ENCODE assay signal across 1 cellular context in the genomic region with DNA sequence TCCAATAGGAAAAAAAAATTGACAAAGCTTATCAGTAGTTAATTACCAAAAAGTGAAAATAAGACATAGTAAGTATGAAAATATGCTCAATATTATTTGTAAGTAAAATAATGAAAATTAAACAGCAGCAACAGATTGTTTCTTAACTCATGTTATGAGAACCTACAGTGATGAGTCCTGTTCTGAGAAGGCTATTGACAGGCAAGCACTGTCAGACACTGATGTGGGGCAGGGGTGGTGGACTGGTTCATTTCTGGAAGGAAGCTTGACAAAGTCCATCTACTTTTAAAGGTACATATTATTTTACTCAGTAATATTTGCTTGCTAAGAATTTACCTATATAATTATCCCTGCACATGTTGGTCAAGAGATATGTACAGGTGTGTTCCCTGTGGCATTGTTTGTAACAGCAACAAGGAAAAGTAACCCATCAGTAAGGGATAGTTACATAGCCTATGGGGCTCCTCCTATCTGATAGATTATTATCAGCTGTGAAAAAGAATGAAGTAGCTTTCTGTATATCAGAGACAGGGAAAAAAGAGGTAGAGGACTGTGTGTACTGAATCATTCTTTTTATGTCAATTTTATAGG.
TF ChIP-seq lines count a peak whose summit lies in the region.

No MANE protein-coding gene starts in this region.

TF ChIP-seq in GM12878, 131 proteins besides CTCF, POLR2A, EP300 and RAD21:
- TF ChIP-seq, protein P1, sequence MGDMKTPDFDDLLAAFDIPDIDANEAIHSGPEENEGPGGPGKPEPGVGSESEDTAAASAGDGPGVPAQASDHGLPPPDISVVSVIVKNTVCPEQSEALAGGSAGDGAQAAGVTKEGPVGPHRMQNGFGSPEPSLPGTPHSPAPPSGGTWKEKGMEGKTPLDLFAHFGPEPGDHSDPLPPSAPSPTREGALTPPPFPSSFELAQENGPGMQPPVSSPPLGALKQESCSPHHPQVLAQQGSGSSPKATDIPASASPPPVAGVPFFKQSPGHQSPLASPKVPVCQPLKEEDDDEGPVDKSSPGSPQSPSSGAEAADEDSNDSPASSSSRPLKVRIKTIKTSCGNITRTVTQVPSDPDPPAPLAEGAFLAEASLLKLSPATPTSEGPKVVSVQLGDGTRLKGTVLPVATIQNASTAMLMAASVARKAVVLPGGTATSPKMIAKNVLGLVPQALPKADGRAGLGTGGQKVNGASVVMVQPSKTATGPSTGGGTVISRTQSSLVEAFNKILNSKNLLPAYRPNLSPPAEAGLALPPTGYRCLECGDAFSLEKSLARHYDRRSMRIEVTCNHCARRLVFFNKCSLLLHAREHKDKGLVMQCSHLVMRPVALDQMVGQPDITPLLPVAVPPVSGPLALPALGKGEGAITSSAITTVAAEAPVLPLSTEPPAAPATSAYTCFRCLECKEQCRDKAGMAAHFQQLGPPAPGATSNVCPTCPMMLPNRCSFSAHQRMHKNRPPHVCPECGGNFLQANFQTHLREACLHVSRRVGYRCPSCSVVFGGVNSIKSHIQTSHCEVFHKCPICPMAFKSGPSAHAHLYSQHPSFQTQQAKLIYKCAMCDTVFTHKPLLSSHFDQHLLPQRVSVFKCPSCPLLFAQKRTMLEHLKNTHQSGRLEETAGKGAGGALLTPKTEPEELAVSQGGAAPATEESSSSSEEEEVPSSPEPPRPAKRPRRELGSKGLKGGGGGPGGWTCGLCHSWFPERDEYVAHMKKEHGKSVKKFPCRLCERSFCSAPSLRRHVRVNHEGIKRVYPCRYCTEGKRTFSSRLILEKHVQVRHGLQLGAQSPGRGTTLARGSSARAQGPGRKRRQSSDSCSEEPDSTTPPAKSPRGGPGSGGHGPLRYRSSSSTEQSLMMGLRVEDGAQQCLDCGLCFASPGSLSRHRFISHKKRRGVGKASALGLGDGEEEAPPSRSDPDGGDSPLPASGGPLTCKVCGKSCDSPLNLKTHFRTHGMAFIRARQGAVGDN (IDR thresholded peaks at IDR 0.05), result no peak
- TF ChIP-seq ZNF622 (IDR thresholded peaks at IDR 0.05) (no peak), NR2C2 (IDR thresholded peaks at IDR 0.05; ENCODE audit: borderline replicate concordance, control insufficient read depth, insufficient read length, low read depth) (no peak), NR2F1 (conservative IDR thresholded peaks at IDR 0.05) (no peak), RELA (IDR thresholded peaks at IDR 0.05; ENCODE audit: borderline replicate concordance, partially characterized antibody) (no peak), RB1 (IDR thresholded peaks at IDR 0.05; ENCODE audit: borderline replicate concordance) (no peak), ZBTB11 (CRISPR knock-in tag; IDR thresholded peaks at IDR 0.05) (no peak), ZNF217 (IDR thresholded peaks at IDR 0.05) (no peak), POLR2AphosphoS2 (IDR thresholded peaks at IDR 0.05; ENCODE audit: low read depth, low read length) (no peak), GABPA (IDR thresholded peaks at IDR 0.05; ENCODE audit: low read depth) (no peak)
- TF ChIP-seq, protein P2, sequence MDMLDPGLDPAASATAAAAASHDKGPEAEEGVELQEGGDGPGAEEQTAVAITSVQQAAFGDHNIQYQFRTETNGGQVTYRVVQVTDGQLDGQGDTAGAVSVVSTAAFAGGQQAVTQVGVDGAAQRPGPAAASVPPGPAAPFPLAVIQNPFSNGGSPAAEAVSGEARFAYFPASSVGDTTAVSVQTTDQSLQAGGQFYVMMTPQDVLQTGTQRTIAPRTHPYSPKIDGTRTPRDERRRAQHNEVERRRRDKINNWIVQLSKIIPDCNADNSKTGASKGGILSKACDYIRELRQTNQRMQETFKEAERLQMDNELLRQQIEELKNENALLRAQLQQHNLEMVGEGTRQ (IDR thresholded peaks at IDR 0.05; ENCODE audit: borderline replicate concordance, low read depth, low read length), result no peak
